In genomic region chr12:793037-793436, GRCh38 we compare ENCODE assay signal across 29 cellular contexts. TPM values are rescaled to one million over a fixed set of nuclear protein-coding genes. Genes with fewer than 3 reads are reported as not detected.
DNase-seq lines count a peak whose midpoint lies in the region; ATAC-seq, FAIRE-seq and TF ChIP-seq lines count a peak whose summit lies in the region.
"Had no signal": no experiment of that assay in that cellular context is flagged by ENCODE, and none has a peak within 500 bp of the region (broad histone marks: within the 10 kb centered on the region; RNA-seq: fewer than 3 reads in every experiment).

No MANE protein-coding gene starts in this region.

- H3K27me3 Mint-ChIP-seq in activated naive CD4-positive, alpha-beta T cell treated with anti-CD3 and anti-CD28 coated beads for 36 hours (ENCODE audit: low read depth) = no peaks in the 10 kb centered on the region
- H3K27me3 Mint-ChIP-seq in HFFc6 (ENCODE audit: insufficient read depth) = no peaks in the 10 kb centered on the region; the same call in 1 of the 2 replicates
- H3K27me3 Mint-ChIP-seq in astrocyte (ENCODE audit: low read depth, unreplicated experiment) = no peaks in the 10 kb centered on the region
- H3K27me3 Mint-ChIP-seq: memory B cell had no signal

- H3K36me3 Mint-ChIP-seq in activated naive CD4-positive, alpha-beta T cell treated with anti-CD3 and anti-CD28 coated beads for 36 hours (ENCODE audit: low read depth) = no peaks in the 10 kb centered on the region
- H3K36me3 Mint-ChIP-seq in HFFc6 (ENCODE audit: low read depth) (peaks cover 4% of the 10 kb centered on the region), astrocyte (ENCODE audit: low read depth, unreplicated experiment) (no peaks in the 10 kb centered on the region)
- peaks cover 41% of the 10 kb centered on the region for H3K36me3 Mint-ChIP-seq in stimulated activated effector memory CD8-positive, alpha-beta T cell treated with anti-CD3 and anti-CD28 coated beads, Interleukin-12 subunit alpha, Interleukin-12 subunit beta, amount 100 ng/mL, for 72 hours

- no peak overlapping the region for H2AFZ ChIP-seq in astrocyte (ENCODE audit: low read depth, low read length)

- no peak for ATAC-seq in stimulated activated effector memory CD8-positive, alpha-beta T cell treated with anti-CD3 and anti-CD28 coated beads, Interleukin-12 subunit alpha, Interleukin-12 subunit beta, amount 100 ng/mL, for 72 hours
- no peak for ATAC-seq in gastrocnemius medialis
- ATAC-seq: heart left ventricle, HepG2, left colon had no signal

- H3K9ac ChIP-seq in astrocyte (ENCODE audit: low read length) = no peak overlapping the region
- H3K9ac ChIP-seq: BLaER1 treated with 17β-estradiol and CSF1 and Interleukin-3, amounts not matched to agents 10 nM and 100 nM had no signal

- H3K27ac ChIP-seq in astrocyte (ENCODE audit: low read depth, low read length) = no peak overlapping the region
- no peak overlapping the region for H3K27ac ChIP-seq in gastrocnemius medialis
- H3K27ac ChIP-seq: BLaER1 treated with 17β-estradiol and CSF1 and Interleukin-3, amounts not matched to agents 10 nM and 100 nM; HL-60; neutrophil; RWPE1; skin epidermis; uterus had no signal

- H3K36me3 ChIP-seq in astrocyte (ENCODE audit: insufficient read depth, low read length) = no peaks in the 10 kb centered on the region
- no peaks in the 10 kb centered on the region for H3K36me3 ChIP-seq in gastrocnemius medialis
- H3K36me3 ChIP-seq: HAP-1, heart left ventricle, neutrophil, uterus had no signal

- H3K4me3 ChIP-seq in astrocyte (ENCODE audit: insufficient read depth, low read depth, low read length) (no peak overlapping the region), gastrocnemius medialis (no peak overlapping the region)
- H3K4me3 ChIP-seq: BLaER1 treated with 17β-estradiol and CSF1 and Interleukin-3, amounts not matched to agents 10 nM and 100 nM; HAP-1; heart left ventricle; skin epidermis; uterus had no signal

- intact Hi-C loops in activated naive CD4-positive, alpha-beta T cell treated with anti-CD3 and anti-CD28 coated beads for 36 hours (cut with micrococcal nuclease) = loop anchor here (1.0 kb wide), 1 partner anchor 32 kb away; no protein-coding TSS in a partner anchor
- intact Hi-C loops in gastrocnemius medialis (cut with DNase I; ENCODE audit: low total_unique reads) = no loop called here

- H4K20me1 ChIP-seq in astrocyte (ENCODE audit: insufficient read depth, low read length) = peaks cover 93% of the 10 kb centered on the region

- peaks cover 87% of the 10 kb centered on the region for H3K4me1 Mint-ChIP-seq in activated naive CD4-positive, alpha-beta T cell treated with anti-CD3 and anti-CD28 coated beads for 36 hours (ENCODE audit: low read depth)
- H3K4me1 Mint-ChIP-seq in HFFc6 (ENCODE audit: low read depth) (peaks cover 81% of the 10 kb centered on the region), astrocyte (ENCODE audit: low read depth, unreplicated experiment) (peaks cover 32% of the 10 kb centered on the region)
- H3K4me1 Mint-ChIP-seq in stimulated activated effector memory CD8-positive, alpha-beta T cell treated with anti-CD3 and anti-CD28 coated beads, Interleukin-12 subunit alpha, Interleukin-12 subunit beta, amount 100 ng/mL, for 72 hours = peaks cover 85% of the 10 kb centered on the region

- peaks cover 3% of the 10 kb centered on the region for H3K4me1 ChIP-seq in astrocyte (ENCODE audit: insufficient read depth, low read length)
- peaks cover 58 to 69% of the 10 kb centered on the region in 2 donors for H3K4me1 ChIP-seq in gastrocnemius medialis
- H3K4me1 ChIP-seq: uterus had no signal

- TF ChIP-seq POLR2A in gastrocnemius medialis (IDR thresholded peaks at IDR 0.05) = no peak

- CTCF ChIA-PET in activated naive CD4-positive, alpha-beta T cell treated with anti-CD3 and anti-CD28 coated beads for 36 hours (lab: Charles Lee) = interaction anchor here (0.8 to 1.6 kb wide), 3 partner anchors 21 to 177 kb away, joined by 3 to 6 read pairs (median 4); no protein-coding TSS in a partner anchor

- peak overlapping the region; percentile 50 for H3K27ac Mint-ChIP-seq in activated naive CD4-positive, alpha-beta T cell treated with anti-CD3 and anti-CD28 coated beads for 36 hours
- H3K27ac Mint-ChIP-seq in HFFc6 (peak overlapping the region; percentile 18; the same call in 1 of the 2 replicates), astrocyte (ENCODE audit: unreplicated experiment) (no peak overlapping the region)
- H3K27ac Mint-ChIP-seq in stimulated activated effector memory CD8-positive, alpha-beta T cell treated with anti-CD3 and anti-CD28 coated beads, Interleukin-12 subunit alpha, Interleukin-12 subunit beta, amount 100 ng/mL, for 72 hours = peak overlapping the region; percentile 91
- H3K27ac Mint-ChIP-seq: memory B cell had no signal

- H3K9me3 ChIP-seq in astrocyte (ENCODE audit: insufficient read depth, low read depth, low read length) (no peaks in the 10 kb centered on the region), gastrocnemius medialis (no peaks in the 10 kb centered on the region)
- H3K9me3 ChIP-seq: HAP-1, heart left ventricle, neutrophil, uterus had no signal

- no peak for DNase-seq in activated naive CD4-positive, alpha-beta T cell treated with anti-CD3 and anti-CD28 coated beads for 36 hours
- no peak for DNase-seq in activated naive CD4-positive, alpha-beta T cell treated with Interleukin-2 at 50 U/mL for 16 hours
- DNase-seq in HFFc6 = no peak
- no peak for DNase-seq in astrocyte (ENCODE audit: low read depth)
- DNase-seq in stimulated activated effector memory CD8-positive, alpha-beta T cell treated with anti-CD3 and anti-CD28 coated beads, Interleukin-12 subunit alpha, Interleukin-12 subunit beta, amount 100 ng/mL, for 72 hours (ENCODE audit: low spot score in 2 of 2) = no peak
- no peak for DNase-seq in globus pallidus (ENCODE audit: low spot score)
- no peak for DNase-seq in gastrocnemius medialis
- DNase-seq in NCI-H2227 (lab: John Stamatoyannopoulos, UW; ENCODE audit: unreplicated experiment) = no peak
- DNase-seq: aorta; Calu3; caudate nucleus; dermis blood vessel endothelial cell; DND-41; heart left ventricle; left colon; NCI-H1105 treated with DMSO at 0.1 percent for 48 hours; NCI-H2029; NCI-H345; NCI-H82; stimulated activated CD4-positive, alpha-beta T cell treated with anti-CD3 and anti-CD28 coated beads, Interleukin-1b, Interleukin-23, amount 100 ng/mL, for 48 hours; uterus had no signal

- H3K79me2 ChIP-seq in astrocyte (ENCODE audit: insufficient read depth, low read length) = peaks cover 99% of the 10 kb centered on the region

- H3K9me3 Mint-ChIP-seq in activated naive CD4-positive, alpha-beta T cell treated with anti-CD3 and anti-CD28 coated beads for 36 hours = no peaks in the 10 kb centered on the region
- H3K9me3 Mint-ChIP-seq in HFFc6 (no peaks in the 10 kb centered on the region), astrocyte (ENCODE audit: unreplicated experiment) (no peaks in the 10 kb centered on the region)
- no peaks in the 10 kb centered on the region for H3K9me3 Mint-ChIP-seq in stimulated activated effector memory CD8-positive, alpha-beta T cell treated with anti-CD3 and anti-CD28 coated beads, Interleukin-12 subunit alpha, Interleukin-12 subunit beta, amount 100 ng/mL, for 72 hours
- H3K9me3 Mint-ChIP-seq: memory B cell had no signal

- no peak for FAIRE-seq in astrocyte (lab: Jason Lieb, UNC)
- FAIRE-seq: HepG2 had no signal

- no peak overlapping the region for H3K4me3 Mint-ChIP-seq in activated naive CD4-positive, alpha-beta T cell treated with anti-CD3 and anti-CD28 coated beads for 36 hours
- H3K4me3 Mint-ChIP-seq in HFFc6 = no peak overlapping the region
- no peak overlapping the region for H3K4me3 Mint-ChIP-seq in astrocyte (ENCODE audit: unreplicated experiment)
- H3K4me3 Mint-ChIP-seq in stimulated activated effector memory CD8-positive, alpha-beta T cell treated with anti-CD3 and anti-CD28 coated beads, Interleukin-12 subunit alpha, Interleukin-12 subunit beta, amount 100 ng/mL, for 72 hours = peak overlapping the region; percentile 25
- H3K4me3 Mint-ChIP-seq: memory B cell had no signal

- in situ Hi-C loops in gastrocnemius medialis (cut with MboI; ENCODE audit: low sequenced_read_pairs in 4 of 4) = no loop called here

- H3K27me3 ChIP-seq in astrocyte (ENCODE audit: insufficient read depth, low read length) = no peaks in the 10 kb centered on the region
- no peaks in the 10 kb centered on the region for H3K27me3 ChIP-seq in gastrocnemius medialis
- H3K27me3 ChIP-seq: BLaER1 treated with 17β-estradiol and CSF1 and Interleukin-3, amounts not matched to agents 10 nM and 100 nM; heart left ventricle; neutrophil; uterus had no signal

- H3K4me2 ChIP-seq in astrocyte (ENCODE audit: low read length) = peak overlapping the region; percentile 2

- TF ChIP-seq CTCF in HFFc6 (IDR thresholded peaks at IDR 0.05) (no peak), astrocyte (IDR thresholded peaks at IDR 0.05; ENCODE audit: insufficient read depth, low read depth, low read length) (no peak), gastrocnemius medialis (IDR thresholded peaks at IDR 0.05 in 4 of 5, conservative IDR thresholded peaks at IDR 0.05 in 1 of 5) (no peak)

RNA-seq across cellular contexts. Expression of gene WNK1, which starts 40.7 kb away (rescaled TPM):
- total RNA-seq in activated naive CD4-positive, alpha-beta T cell treated with anti-CD3 and anti-CD28 coated beads for 36 hours = 100 to 1,000 TPM; 112 to 134 TPM
- 100 to 1,000 TPM in 2 of 6 experiments, 10 to 100 TPM in 4; 79.5 to 106 (median 94.3) TPM for total RNA-seq in HFFc6 (2021; fragmentation: NEBNext Ultra II Directional; extraction: Animal tissue kit (Norgen Biotek cat#: 25700))
- 157 and 179 TPM in 2 replicates for total RNA-seq in astrocyte
- total RNA-seq in gastrocnemius medialis = 100 to 1,000 TPM; 168 to 223 (median 204) TPM
